ENCODE assay signal across 1 cellular context in the genomic region with DNA sequence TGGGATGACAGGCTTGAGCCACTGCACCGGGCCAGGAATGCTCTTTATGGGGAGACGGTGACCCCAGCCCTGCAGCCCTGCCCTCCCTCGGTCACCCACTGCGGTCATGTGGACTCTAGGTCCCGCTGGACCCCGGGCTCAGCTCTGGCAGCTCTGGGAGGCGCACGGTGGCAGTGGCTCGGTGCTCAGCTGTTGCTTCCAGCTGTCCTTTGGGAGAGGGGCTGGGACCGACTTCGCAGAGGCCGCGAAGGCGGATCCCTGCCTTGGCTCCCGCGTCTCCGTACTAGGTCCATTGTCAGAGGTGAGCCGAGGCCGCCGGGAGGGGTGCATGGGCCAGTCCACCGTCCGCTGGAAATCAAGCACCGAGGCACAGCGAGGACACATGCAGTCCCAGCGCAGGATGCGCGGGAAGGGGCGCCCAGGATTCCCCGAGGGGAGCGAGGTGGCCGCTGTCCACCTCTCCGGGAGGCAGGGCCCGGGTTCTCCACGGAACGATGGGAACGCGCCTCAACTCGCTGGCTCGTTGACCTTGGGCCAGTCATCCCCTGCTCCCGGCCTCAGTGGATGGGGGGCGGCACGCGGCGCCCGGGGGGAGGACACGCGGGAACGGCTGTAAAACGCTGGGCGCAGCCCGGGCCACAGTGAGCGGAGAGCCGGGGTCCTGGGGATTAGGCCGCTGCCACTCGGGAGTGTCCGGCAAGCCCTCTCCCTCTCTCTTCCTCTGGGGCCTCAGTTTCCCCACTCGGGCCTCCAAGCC.
TF ChIP-seq lines count a peak whose summit lies in the region.

No MANE protein-coding gene starts in this region.

TF ChIP-seq in GM12878, 131 proteins besides CTCF, POLR2A, EP300 and RAD21:
- TF ChIP-seq, protein P1, sequence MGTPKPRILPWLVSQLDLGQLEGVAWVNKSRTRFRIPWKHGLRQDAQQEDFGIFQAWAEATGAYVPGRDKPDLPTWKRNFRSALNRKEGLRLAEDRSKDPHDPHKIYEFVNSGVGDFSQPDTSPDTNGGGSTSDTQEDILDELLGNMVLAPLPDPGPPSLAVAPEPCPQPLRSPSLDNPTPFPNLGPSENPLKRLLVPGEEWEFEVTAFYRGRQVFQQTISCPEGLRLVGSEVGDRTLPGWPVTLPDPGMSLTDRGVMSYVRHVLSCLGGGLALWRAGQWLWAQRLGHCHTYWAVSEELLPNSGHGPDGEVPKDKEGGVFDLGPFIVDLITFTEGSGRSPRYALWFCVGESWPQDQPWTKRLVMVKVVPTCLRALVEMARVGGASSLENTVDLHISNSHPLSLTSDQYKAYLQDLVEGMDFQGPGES (IDR thresholded peaks at IDR 0.05), result no peak
- TF ChIP-seq IRF4 (IDR thresholded peaks at IDR 0.05; ENCODE audit: low read depth, low read length) (no peak), SUPT20H (IDR thresholded peaks at IDR 0.05; ENCODE audit: borderline replicate concordance, control insufficient read depth, low read depth, low read length) (no peak), ZNF217 (IDR thresholded peaks at IDR 0.05) (no peak)
